ENCODE assay signal across 8 cellular contexts in the genomic region with DNA sequence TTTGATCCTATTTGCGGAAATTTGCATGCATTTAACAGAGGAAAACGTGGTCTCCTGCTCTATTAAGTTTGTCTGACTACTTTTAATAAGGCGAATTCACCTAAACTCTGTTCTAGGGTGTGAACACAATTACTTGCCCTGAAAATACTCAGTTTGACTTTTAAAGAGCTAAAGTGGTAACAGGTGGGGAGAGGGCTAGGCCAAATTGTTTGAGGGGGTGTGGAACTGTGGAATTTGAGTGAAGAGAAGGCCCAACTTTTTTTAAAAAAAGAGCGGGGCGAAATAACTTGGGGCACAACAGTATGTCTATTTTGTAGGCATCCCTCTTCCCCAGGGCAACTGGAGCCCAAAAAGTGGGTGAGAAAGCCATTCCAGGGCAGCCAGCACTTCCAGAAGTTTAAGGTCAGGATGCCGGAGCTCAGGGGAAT. TPM values are rescaled to one million over a fixed set of nuclear protein-coding genes. Genes with fewer than 3 reads are reported as not detected.
DNase-seq lines count a peak whose midpoint lies in the region; ATAC-seq and TF ChIP-seq lines count a peak whose summit lies in the region.

No MANE protein-coding gene starts in this region.

- H3K4me3 ChIP-seq in DND-41 (ENCODE audit: low read depth in 1 of 2, low read length in 2 of 2), result peak overlapping the region; percentile 73 to 96; a peak in 3 of 4 replicates
- H3K4me3 ChIP-seq in Karpas-422 (ENCODE audit: low read length), result peak overlapping the region; percentile 100
- H3K4me3 ChIP-seq in coronary artery, result peak overlapping the region; percentile 78
- H3K4me3 ChIP-seq in osteoblast (ENCODE audit: insufficient read depth, low read length), result peak overlapping the region; percentile 100

- H3K4me1 ChIP-seq in DND-41 (ENCODE audit: insufficient read depth, low read length) (peaks cover 34% of the 10 kb centered on the region), Karpas-422 (ENCODE audit: low read length) (peaks cover 27% of the 10 kb centered on the region), osteoblast (ENCODE audit: insufficient read depth, low read length) (peaks cover 13% of the 10 kb centered on the region)

- H3K27ac ChIP-seq in DND-41 (ENCODE audit: low read length) (peak overlapping the region; percentile 89), Karpas-422 (ENCODE audit: low read length) (peak overlapping the region; percentile 74), coronary artery (peak overlapping the region; percentile 92 to 93), osteoblast (ENCODE audit: low read depth, low read length) (peak overlapping the region; percentile 99)

- H4K20me1 ChIP-seq in DND-41 (ENCODE audit: insufficient read depth, low read length), result peaks cover 40% of the 10 kb centered on the region
- peaks cover 31% of the 10 kb centered on the region for H4K20me1 ChIP-seq in Karpas-422 (ENCODE audit: insufficient read depth, low read depth, low read length)
- peaks cover 38% of the 10 kb centered on the region for H4K20me1 ChIP-seq in osteoblast (ENCODE audit: insufficient read depth, low read length)

- H3K79me2 ChIP-seq in DND-41 (ENCODE audit: insufficient read depth, low read length), result peaks cover 44% of the 10 kb centered on the region
- peaks cover 48% of the 10 kb centered on the region for H3K79me2 ChIP-seq in Karpas-422 (ENCODE audit: low read length)
- H3K79me2 ChIP-seq in osteoblast (ENCODE audit: insufficient read depth, low read length), result peaks cover 44% of the 10 kb centered on the region

- H3K9me3 ChIP-seq in DND-41 (ENCODE audit: insufficient read depth, low read length, severe bottlenecking), result no peaks in the 10 kb centered on the region
- H3K9me3 ChIP-seq in Karpas-422 (ENCODE audit: low read length), result no peaks in the 10 kb centered on the region
- H3K9me3 ChIP-seq in osteoblast (ENCODE audit: low read depth, low read length), result no peaks in the 10 kb centered on the region

- TF ChIP-seq CTCF in DND-41 (IDR thresholded peaks at IDR 0.05; ENCODE audit: borderline replicate concordance, extremely low read depth, low read length, poor library complexity, severe bottlenecking), result no peak
- TF ChIP-seq CTCF in coronary artery (IDR thresholded peaks at IDR 0.05), result no peak
- TF ChIP-seq CTCF in osteoblast (IDR thresholded peaks at IDR 0.05; ENCODE audit: extremely low read depth, low read depth, low read length), result no peak
- TF ChIP-seq CTCF in omental fat pad (IDR thresholded peaks at IDR 0.05), result no peak

- ATAC-seq in DND-41 (ENCODE audit: insufficient read depth, low read depth), result no peak; the same call in 2 of the 3 replicates
- ATAC-seq in GM21576 (IDR thresholded peaks at IDR 0.05; ENCODE audit: unreplicated experiment), result peak; percentile 4
- no peak for ATAC-seq in omental fat pad (ENCODE audit: low FRiP score)

- DNase-seq in DND-41 (no peak), Karpas-422 (peak; percentile 71), coronary artery (ENCODE audit: low spot score) (no peak), osteoblast (ENCODE audit: insufficient read length, low spot score, missing footprints) (no peak), omental fat pad (ENCODE audit: low spot score) (no peak), NCI-H526 treated with DMSO at 0.1 percent for 48 hours (lab: John Stamatoyannopoulos, UW) (no peak), hippocampal formation (lab: John Stamatoyannopoulos, UW) (no peak)

- H3K4me2 ChIP-seq in DND-41 (ENCODE audit: insufficient read depth, low read length) (peak overlapping the region; percentile 86), Karpas-422 (ENCODE audit: low read depth, low read length, poor library complexity, severe bottlenecking) (peak overlapping the region; percentile 95), osteoblast (ENCODE audit: insufficient read depth, low read length) (peak overlapping the region; percentile 77)

- peak overlapping the region; percentile 85 for H2AFZ ChIP-seq in DND-41 (ENCODE audit: low read depth, low read length)
- peak overlapping the region; percentile 98 for H2AFZ ChIP-seq in Karpas-422 (ENCODE audit: low read length)
- H2AFZ ChIP-seq in osteoblast (ENCODE audit: low read length), result peak overlapping the region; percentile 100

- H3K9ac ChIP-seq in DND-41 (ENCODE audit: low read depth, low read length), result peak overlapping the region; percentile 90
- peak overlapping the region; percentile 100 for H3K9ac ChIP-seq in Karpas-422 (ENCODE audit: low read length)

- no peaks in the 10 kb centered on the region for H3K9me2 ChIP-seq in Karpas-422 (replicated peaks; ENCODE audit: insufficient read depth, low read length)

- H3K36me3 ChIP-seq in DND-41 (ENCODE audit: insufficient read depth, low read length) (peaks cover 20% of the 10 kb centered on the region), Karpas-422 (ENCODE audit: insufficient read depth, low read length) (peaks cover 19% of the 10 kb centered on the region), osteoblast (ENCODE audit: insufficient read depth, low read length) (peaks cover 12% of the 10 kb centered on the region)

- H3K27me3 ChIP-seq in DND-41 (ENCODE audit: insufficient read depth, low read length, poor library complexity), result no peaks in the 10 kb centered on the region
- H3K27me3 ChIP-seq in Karpas-422 (ENCODE audit: low read length), result no peaks in the 10 kb centered on the region
- H3K27me3 ChIP-seq in osteoblast (ENCODE audit: insufficient read depth, low read length), result no peaks in the 10 kb centered on the region

RNA-seq across cellular contexts. Expression of a gene that starts 0.6 kb away (rescaled TPM):
- total RNA-seq in Karpas-422 (2014; rRNA removed; shearing (Covaris generic); ENCODE audit: low replicate concordance), result 123 and 125 TPM in 2 replicates
- total RNA-seq in osteoblast (110 and 129 TPM in 2 replicates), omental fat pad (100 to 1,000 TPM in 3 of 4 donors, 10 to 100 TPM in 1; 94.8 to 112 (median 106) TPM)
